ENCODE assay signal across 27 cellular contexts in the genomic region with DNA sequence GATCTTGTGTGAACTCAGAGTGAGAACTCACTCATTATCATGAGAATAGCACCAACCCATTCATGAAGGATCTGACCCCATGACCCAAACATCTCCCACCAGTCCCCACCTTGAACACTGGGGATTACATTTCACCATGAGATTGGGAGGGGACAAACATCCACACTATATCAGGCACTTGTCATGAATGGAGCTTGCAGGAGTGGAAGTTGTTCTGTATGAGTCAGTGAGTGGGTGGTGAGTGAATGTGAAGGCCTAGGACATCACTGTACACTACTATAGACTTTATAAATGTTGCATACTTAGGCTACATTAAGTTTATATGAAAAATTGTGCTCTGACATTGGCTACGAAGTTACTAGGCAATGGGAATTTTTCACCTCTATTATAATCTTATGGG. TPM values are rescaled to one million over a fixed set of nuclear protein-coding genes. Genes with fewer than 3 reads are reported as not detected.
A peak's percentile ranks its signal among the peaks of the same experiment; 100 is the strongest.
DNase-seq lines count a peak whose midpoint lies in the region; ATAC-seq and TF ChIP-seq lines count a peak whose summit lies in the region.
"Had no signal": no experiment of that assay in that cellular context is flagged by ENCODE, and none has a peak within 500 bp of the region (broad histone marks: within the 10 kb centered on the region; RNA-seq: fewer than 3 reads in every experiment).

No MANE protein-coding gene starts in this region.

- no peak for TF ChIP-seq RAD21 in IMR-90 (IDR thresholded peaks at IDR 0.05; ENCODE audit: low read length)

- H3K23ac ChIP-seq in IMR-90 (ENCODE audit: low read depth, low read length), result no peak overlapping the region

- no peaks in the 10 kb centered on the region for H4K20me1 ChIP-seq in IMR-90 (ENCODE audit: insufficient read depth, low read length)

- no peak overlapping the region for H3K18ac ChIP-seq in IMR-90 (ENCODE audit: low read depth, low read length)

- POLR2A ChIA-PET in IMR-90 (lab: Charles Lee; ENCODE audit: unreplicated experiment), result no interaction called here

- H2BK15ac ChIP-seq in IMR-90 (ENCODE audit: low read depth, low read length), result no peak overlapping the region

- DNase-seq in IMR-90, result peak; percentile 71
- DNase-seq in choroid plexus epithelial cell (ENCODE audit: low read depth), result peak; percentile 29
- DNase-seq in kidney tubule cell (ENCODE audit: low spot score), result peak; percentile 11
- DNase-seq in type B pancreatic cell (ENCODE audit: extremely low spot score, unreplicated experiment), result no peak
- no peak for DNase-seq in SIG-M5 (lab: John Stamatoyannopoulos, UW)
- no peak for DNase-seq in erythroblast (lab: John Stamatoyannopoulos, UW)
- DNase-seq: activated CD4-positive, alpha-beta T cell treated with anti-CD3 and anti-CD28 coated beads, Interleukin-2, amount 10 ng/mL, durations not matched to agents 7 days and 5 days; activated naive CD4-positive, alpha-beta T cell treated with anti-CD3 and anti-CD28 coated beads, Interleukin-2, amount 10 ng/mL, durations not matched to agents 7 days and 5 days; aorta; BE2C; DMS53; effector memory CD4-positive, alpha-beta T cell; kidney; MG63; NCI-H1417 treated with DMSO at 0.1 percent for 48 hours; NCI-H446 treated with DMSO at 0.1 percent for 48 hours; OCI-M1; T-helper 9 cell; trophoblast cell had no signal

- H3K36me3 ChIP-seq in ACC112 (ENCODE audit: insufficient read depth, low read length) (no peaks in the 10 kb centered on the region), IMR-90 (ENCODE audit: control insufficient read depth, insufficient read depth, low read length) (no peaks in the 10 kb centered on the region)
- H3K36me3 ChIP-seq: BE2C, HAP-1, MG63 had no signal

- dilution Hi-C loops in IMR-90 (cut with HindIII; ENCODE audit: low sequenced_read_pairs, unreplicated experiment), result no loop called here

- no peak overlapping the region for H3K56ac ChIP-seq in IMR-90 (ENCODE audit: extremely low read depth, insufficient read depth, low read length)

- H3K27ac Mint-ChIP-seq in type B pancreatic cell, result no peak overlapping the region
- H3K27ac Mint-ChIP-seq: activated CD4-positive, alpha-beta T cell treated with anti-CD3 and anti-CD28 coated beads, Interleukin-2, amount 10 ng/mL, durations not matched to agents 7 days and 5 days; activated naive CD4-positive, alpha-beta T cell treated with anti-CD3 and anti-CD28 coated beads, Interleukin-2, amount 10 ng/mL, durations not matched to agents 7 days and 5 days; activated T-helper 1 cell treated with anti-CD3 and anti-CD28 coated beads, Interleukin-12 subunit alpha, Interleukin-12 subunit beta, Interleukin-2, Interleukin-4 antibody, amounts not matched to agents 30 ng/mL and 10 ng/mL and 1 ng/mL, durations not matched to agents 14 hours and 24 hours and 36 hours; progenitor cell of endocrine pancreas had no signal

- no peak overlapping the region for H3K14ac ChIP-seq in IMR-90 (replicated peaks; ENCODE audit: low read depth, low read length)

- no peaks in the 10 kb centered on the region for H3K79me2 ChIP-seq in ACC112 (ENCODE audit: control insufficient read depth, insufficient read depth, low read length, unreplicated experiment)

- H3K4me2 ChIP-seq in IMR-90 (ENCODE audit: low read depth, low read length), result no peak overlapping the region

- no peaks in the 10 kb centered on the region; the same call in 1 of the 2 replicates for H3K9me3 ChIP-seq in IMR-90 (ENCODE audit: control insufficient read depth, insufficient read depth, low read length)
- H3K9me3 ChIP-seq: BE2C, HAP-1 had no signal

- no peak overlapping the region for H2AK5ac ChIP-seq in IMR-90 (ENCODE audit: low read depth, low read length)

- H3K27me3 ChIP-seq in ACC112 (ENCODE audit: insufficient read depth, low read length) (no peaks in the 10 kb centered on the region), IMR-90 (ENCODE audit: control insufficient read depth, insufficient read depth, low read length) (peaks cover 7% of the 10 kb centered on the region)
- H3K27me3 ChIP-seq: BE2C, MG63 had no signal

- CTCF ChIA-PET in IMR-90 (lab: Yijun Ruan, JAX), result no interaction called here

- H3K4me3 ChIP-seq in ACC112 (ENCODE audit: low read depth, low read length), result no peak overlapping the region
- no peak overlapping the region for H3K4me3 ChIP-seq in IMR-90 (ENCODE audit: insufficient read depth, low read depth, low read length)
- H3K4me3 ChIP-seq in choroid plexus epithelial cell (ENCODE audit: low read depth, low read length), result no peak overlapping the region
- H3K4me3 ChIP-seq: HAP-1, MG63 had no signal

- H3K4me1 ChIP-seq in ACC112 (ENCODE audit: control insufficient read depth, insufficient read depth, low read length, unreplicated experiment), result peaks cover 4% of the 10 kb centered on the region
- peaks cover 3% of the 10 kb centered on the region; the same call in 1 of the 2 replicates for H3K4me1 ChIP-seq in IMR-90 (ENCODE audit: control insufficient read depth, insufficient read depth, low read length)
- H3K4me1 ChIP-seq: BE2C had no signal

- ATAC-seq in IMR-90 (ENCODE audit: low read depth) (peak; percentile 73; the same call in 1 of the 2 replicates), HG02885 (IDR thresholded peaks at IDR 0.05; ENCODE audit: poor library complexity, unreplicated experiment) (no peak)
- ATAC-seq: esophagus mucosa, Right ventricle myocardium inferior had no signal

- H4K8ac ChIP-seq in IMR-90 (ENCODE audit: low read depth in 2 of 2, low read length in 2 of 2), result no peak overlapping the region

- H3K9ac ChIP-seq in IMR-90 (ENCODE audit: low read depth, low read length), result no peak overlapping the region

- H2AK9ac ChIP-seq in IMR-90 (replicated peaks; ENCODE audit: low read depth, low read length, poor library complexity), result no peak overlapping the region

- no peak overlapping the region for H2BK5ac ChIP-seq in IMR-90 (ENCODE audit: low read depth, low read length, poor library complexity, severe bottlenecking)

- no TSS peak for BruUV-seq in IMR-90 (replicated peaks; lab: Mats Ljungman, UMichigan)

- H3K9me1 ChIP-seq in IMR-90 (ENCODE audit: insufficient read depth, low read length), result no peaks in the 10 kb centered on the region

- H3K79me1 ChIP-seq in IMR-90 (ENCODE audit: low read depth in 1 of 2, low read length in 2 of 2), result no peaks in the 10 kb centered on the region

- H3K27ac ChIP-seq in ACC112 (ENCODE audit: low read depth, low read length), result no peak overlapping the region
- H3K27ac ChIP-seq in IMR-90 (ENCODE audit: insufficient read depth, low read length), result no peak overlapping the region

- peak overlapping the region; percentile 70 for H2AFZ ChIP-seq in ACC112 (ENCODE audit: low read length, unreplicated experiment)
- H2AFZ ChIP-seq in IMR-90 (replicated peaks; ENCODE audit: low read length, poor library complexity), result no peak overlapping the region

- no peaks in the 10 kb centered on the region for H3K36me3 Mint-ChIP-seq in type B pancreatic cell
- H3K36me3 Mint-ChIP-seq: activated naive CD4-positive, alpha-beta T cell treated with anti-CD3 and anti-CD28 coated beads, Interleukin-2, amount 10 ng/mL, durations not matched to agents 7 days and 5 days had no signal

- no peak overlapping the region for H3K4me3 Mint-ChIP-seq in type B pancreatic cell
- H3K4me3 Mint-ChIP-seq: activated CD4-positive, alpha-beta T cell treated with anti-CD3 and anti-CD28 coated beads, Interleukin-2, amount 10 ng/mL, durations not matched to agents 7 days and 5 days; activated naive CD4-positive, alpha-beta T cell treated with anti-CD3 and anti-CD28 coated beads, Interleukin-2, amount 10 ng/mL, durations not matched to agents 7 days and 5 days; activated T-helper 1 cell treated with anti-CD3 and anti-CD28 coated beads, Interleukin-12 subunit alpha, Interleukin-12 subunit beta, Interleukin-2, Interleukin-4 antibody, amounts not matched to agents 30 ng/mL and 10 ng/mL and 1 ng/mL, durations not matched to agents 14 hours and 24 hours and 36 hours; neural crest cell had no signal

- no CpG with 5 or more reads among the region's 1 CpG for WGBS in IMR-90 (ENCODE audit: extremely low coverage in 2 of 2, insufficient read length in 1 of 2), 2 experiments

- H4K5ac ChIP-seq in IMR-90 (ENCODE audit: low read depth, low read length), result no peak overlapping the region

- in situ Hi-C loops in IMR-90 (cut with MboI; ENCODE audit: low sequenced_read_pairs), result no loop called here

- TF ChIP-seq POLR2A in IMR-90 (IDR thresholded peaks at IDR 0.05; ENCODE audit: low read depth, low read length) (no peak), erythroblast (IDR thresholded peaks at IDR 0.05; ENCODE audit: low read length) (no peak)

- no peak overlapping the region for H2BK20ac ChIP-seq in IMR-90 (ENCODE audit: low read depth, low read length)

- no peaks in the 10 kb centered on the region for H3K9me3 Mint-ChIP-seq in type B pancreatic cell
- H3K9me3 Mint-ChIP-seq: activated naive CD4-positive, alpha-beta T cell treated with anti-CD3 and anti-CD28 coated beads, Interleukin-2, amount 10 ng/mL, durations not matched to agents 7 days and 5 days had no signal

- no peak overlapping the region for H2BK120ac ChIP-seq in IMR-90 (ENCODE audit: low read depth, low read length)

- no peak overlapping the region for H4K91ac ChIP-seq in IMR-90 (ENCODE audit: insufficient read depth, low read depth, low read length)

- intact Hi-C loops in IMR-90 (cut with micrococcal nuclease), result no loop called here

- TF ChIP-seq CTCF in IMR-90 (conservative IDR thresholded peaks at IDR 0.05; ENCODE audit: low read depth, low read length) (no peak), choroid plexus epithelial cell (conservative IDR thresholded peaks at IDR 0.05; ENCODE audit: low read depth, low read length) (no peak), type B pancreatic cell (conservative IDR thresholded peaks at IDR 0.05) (no peak)

- H3K4me1 Mint-ChIP-seq in type B pancreatic cell (ENCODE audit: unreplicated experiment), result peaks cover 22% of the 10 kb centered on the region

- no peak overlapping the region for H3K4ac ChIP-seq in IMR-90 (ENCODE audit: low read depth, low read length)

- peaks cover 4% of the 10 kb centered on the region for H3K27me3 Mint-ChIP-seq in type B pancreatic cell
- H3K27me3 Mint-ChIP-seq: progenitor cell of endocrine pancreas had no signal

TF ChIP-seq in IMR-90, 13 proteins besides CTCF, POLR2A, EP300 and RAD21 (continues in another document):
- TF ChIP-seq USF2 (IDR thresholded peaks at IDR 0.05; ENCODE audit: low read depth, low read length) (no peak), MAZ (IDR thresholded peaks at IDR 0.05; ENCODE audit: borderline replicate concordance, low read depth, low read length) (no peak)

RNA-seq across cellular contexts. Expression of gene RNF182, which starts 47.6 kb away (rescaled TPM):
- total RNA-seq in IMR-90 (2012; rRNA removed) (6.4 and 9.1 TPM in 2 replicates), type B pancreatic cell (ENCODE audit: low replicate concordance) (2.8 and 12.3 TPM in 2 replicates)
- 3.0 and 4.1 TPM in 2 replicates for polyA plus RNA-seq in IMR-90 (2012; rRNA removed)
- polyA plus RNA-seq in IMR-90 (2012; cell fraction: cytosol; rRNA removed), result 1.5 and 3.6 TPM in 2 replicates
- polyA plus RNA-seq in IMR-90 (2012; cell fraction: nucleus; rRNA removed; ENCODE audit: low replicate concordance), result 0.94 and 4.0 TPM in 2 replicates
- total RNA-seq: activated CD4-positive, alpha-beta T cell treated with anti-CD3 and anti-CD28 coated beads, Interleukin-2, amount 10 ng/mL, durations not matched to agents 7 days and 5 days; activated T-helper 1 cell treated with anti-CD3 and anti-CD28 coated beads, Interleukin-12 subunit alpha, Interleukin-12 subunit beta, Interleukin-2, Interleukin-4 antibody, amounts not matched to agents 30 ng/mL and 10 ng/mL and 1 ng/mL, durations not matched to agents 14 hours and 24 hours and 36 hours; Right ventricle myocardium inferior had no signal

Comparison
In these comparisons a context has a peak if more than half of its experiments do, and no peak if none do; other contexts are left out.
1. DNase-seq: peak in IMR-90 (single experiment), choroid plexus epithelial cell (single experiment) and kidney tubule cell (single experiment); none in type B pancreatic cell (single experiment), SIG-M5 (single experiment) and erythroblast (0 of 2).